1 cellular context compared by ENCODE assay signal in the genomic region with DNA sequence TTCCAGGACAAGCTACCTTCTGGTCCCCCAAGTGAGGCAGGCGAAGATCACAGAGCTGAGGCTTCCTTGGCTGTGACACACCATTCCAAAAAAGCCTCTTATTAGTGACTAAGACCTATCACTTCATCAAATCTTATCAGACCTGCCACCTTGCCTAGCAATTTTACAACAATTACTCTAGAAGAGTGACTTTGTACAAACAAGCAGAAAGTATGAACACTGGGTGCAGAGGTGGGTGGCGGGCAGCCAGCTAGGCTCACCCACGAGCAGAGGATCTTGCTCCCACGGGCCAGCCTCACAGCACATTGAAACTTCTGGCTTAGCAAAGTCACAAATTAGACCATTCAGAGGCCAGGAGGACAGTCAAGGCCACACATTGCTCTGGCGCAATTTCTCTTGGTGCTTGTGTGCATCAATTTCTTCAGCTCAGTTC.
A peak's percentile ranks its signal among the peaks of the same experiment; 100 is the strongest.
TF ChIP-seq lines count a peak whose summit lies in the region.

No MANE protein-coding gene starts in this region.

TF ChIP-seq in K562, 482 proteins besides CTCF, POLR2A, EP300 and RAD21 (continued from another document and continues in another):
- TF ChIP-seq TFAM (CRISPR knock-in tag; conservative IDR thresholded peaks at IDR 0.05) (no peak), CBFA2T2 (conservative IDR thresholded peaks at IDR 0.05) (peak; percentile 52), CREM (IDR thresholded peaks at IDR 0.05; ENCODE audit: low read depth) (peak; percentile 59), ATF1 (CRISPR knock-in tag; IDR thresholded peaks at IDR 0.05) (no peak), ATF1 (tag; IDR thresholded peaks at IDR 0.05) (0 out of 2 replicates have a peak, but pooled peaks have one; percentile 35), CTBP1 (IDR thresholded peaks at IDR 0.05; ENCODE audit: borderline replicate concordance) (peak; percentile 57; the same call in 1 of the 2 replicates), HNRNPUL1 (IDR thresholded peaks at IDR 0.05; ENCODE audit: low read length) (no peak), CHCHD3 (CRISPR knock-in tag; IDR thresholded peaks at IDR 0.05) (no peak), MTA1 (IDR thresholded peaks at IDR 0.05; ENCODE audit: borderline replicate concordance) (peak; percentile 70), RBM17 (IDR thresholded peaks at IDR 0.05; ENCODE audit: borderline replicate concordance, low read depth, low read length) (no peak), POLR2AphosphoS5 (IDR thresholded peaks at IDR 0.05; ENCODE audit: control insufficient read depth, insufficient read depth, low read depth, low read length) (no peak), ZNF3 (CRISPR knock-in tag; IDR thresholded peaks at IDR 0.05) (no peak), COPS2 (conservative IDR thresholded peaks at IDR 0.05) (no peak), DPF2 (IDR thresholded peaks at IDR 0.05) (peak; percentile 70), STAG1 (CRISPR knock-in tag; IDR thresholded peaks at IDR 0.05; ENCODE audit: borderline replicate concordance) (no peak), DDX20 (tag; IDR thresholded peaks at IDR 0.05; ENCODE audit: low read depth) (no peak), FOXM1 (IDR thresholded peaks at IDR 0.05; ENCODE audit: low read depth) (peak; percentile 24; the same call in 1 of the 2 replicates), FOXM1 (CRISPR knock-in tag; IDR thresholded peaks at IDR 0.05; ENCODE audit: low read depth) (no peak), EHMT2 (IDR thresholded peaks at IDR 0.05) (peak; percentile 42; the same call in 1 of the 2 replicates), XRCC5 (IDR thresholded peaks at IDR 0.05; ENCODE audit: low read depth, low read length) (no peak), FOS (IDR thresholded peaks at IDR 0.05; ENCODE audit: extremely low read depth, insufficient read length) (no peak), HNRNPH1 (optimal IDR thresholded peaks at IDR 0.05; ENCODE audit: low read depth, low read length) (no peak), ZNF644 (tag; IDR thresholded peaks at IDR 0.05; ENCODE audit: low read depth) (peak; percentile 81; the same call in 1 of the 2 replicates), ZBTB8A (IDR thresholded peaks at IDR 0.05; ENCODE audit: partially characterized antibody) (no peak), ARNT (IDR thresholded peaks at IDR 0.05) (no peak), CHD2 (IDR thresholded peaks at IDR 0.05; ENCODE audit: low read depth, low read length) (no peak), PRMT5 (CRISPR knock-in tag; IDR thresholded peaks at IDR 0.05) (no peak), DNMT1 (IDR thresholded peaks at IDR 0.05) (no peak)
- TF ChIP-seq, protein P1, sequence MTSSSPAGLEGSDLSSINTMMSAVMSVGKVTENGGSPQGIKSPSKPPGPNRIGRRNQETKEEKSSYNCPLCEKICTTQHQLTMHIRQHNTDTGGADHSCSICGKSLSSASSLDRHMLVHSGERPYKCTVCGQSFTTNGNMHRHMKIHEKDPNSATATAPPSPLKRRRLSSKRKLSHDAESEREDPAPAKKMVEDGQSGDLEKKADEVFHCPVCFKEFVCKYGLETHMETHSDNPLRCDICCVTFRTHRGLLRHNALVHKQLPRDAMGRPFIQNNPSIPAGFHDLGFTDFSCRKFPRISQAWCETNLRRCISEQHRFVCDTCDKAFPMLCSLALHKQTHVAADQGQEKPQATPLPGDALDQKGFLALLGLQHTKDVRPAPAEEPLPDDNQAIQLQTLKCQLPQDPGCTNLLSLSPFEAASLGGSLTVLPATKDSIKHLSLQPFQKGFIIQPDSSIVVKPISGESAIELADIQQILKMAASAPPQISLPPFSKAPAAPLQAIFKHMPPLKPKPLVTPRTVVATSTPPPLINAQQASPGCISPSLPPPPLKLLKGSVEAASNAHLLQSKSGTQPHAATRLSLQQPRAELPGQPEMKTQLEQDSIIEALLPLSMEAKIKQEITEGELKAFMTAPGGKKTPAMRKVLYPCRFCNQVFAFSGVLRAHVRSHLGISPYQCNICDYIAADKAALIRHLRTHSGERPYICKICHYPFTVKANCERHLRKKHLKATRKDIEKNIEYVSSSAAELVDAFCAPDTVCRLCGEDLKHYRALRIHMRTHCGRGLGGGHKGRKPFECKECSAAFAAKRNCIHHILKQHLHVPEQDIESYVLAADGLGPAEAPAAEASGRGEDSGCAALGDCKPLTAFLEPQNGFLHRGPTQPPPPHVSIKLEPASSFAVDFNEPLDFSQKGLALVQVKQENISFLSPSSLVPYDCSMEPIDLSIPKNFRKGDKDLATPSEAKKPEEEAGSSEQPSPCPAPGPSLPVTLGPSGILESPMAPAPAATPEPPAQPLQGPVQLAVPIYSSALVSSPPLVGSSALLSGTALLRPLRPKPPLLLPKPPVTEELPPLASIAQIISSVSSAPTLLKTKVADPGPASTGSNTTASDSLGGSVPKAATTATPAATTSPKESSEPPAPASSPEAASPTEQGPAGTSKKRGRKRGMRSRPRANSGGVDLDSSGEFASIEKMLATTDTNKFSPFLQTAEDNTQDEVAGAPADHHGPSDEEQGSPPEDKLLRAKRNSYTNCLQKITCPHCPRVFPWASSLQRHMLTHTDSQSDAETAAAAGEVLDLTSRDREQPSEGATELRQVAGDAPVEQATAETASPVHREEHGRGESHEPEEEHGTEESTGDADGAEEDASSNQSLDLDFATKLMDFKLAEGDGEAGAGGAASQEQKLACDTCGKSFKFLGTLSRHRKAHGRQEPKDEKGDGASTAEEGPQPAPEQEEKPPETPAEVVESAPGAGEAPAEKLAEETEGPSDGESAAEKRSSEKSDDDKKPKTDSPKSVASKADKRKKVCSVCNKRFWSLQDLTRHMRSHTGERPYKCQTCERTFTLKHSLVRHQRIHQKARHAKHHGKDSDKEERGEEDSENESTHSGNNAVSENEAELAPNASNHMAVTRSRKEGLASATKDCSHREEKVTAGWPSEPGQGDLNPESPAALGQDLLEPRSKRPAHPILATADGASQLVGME (CRISPR knock-in tag; IDR thresholded peaks at IDR 0.05) = no peak
- TF ChIP-seq, protein P2, sequence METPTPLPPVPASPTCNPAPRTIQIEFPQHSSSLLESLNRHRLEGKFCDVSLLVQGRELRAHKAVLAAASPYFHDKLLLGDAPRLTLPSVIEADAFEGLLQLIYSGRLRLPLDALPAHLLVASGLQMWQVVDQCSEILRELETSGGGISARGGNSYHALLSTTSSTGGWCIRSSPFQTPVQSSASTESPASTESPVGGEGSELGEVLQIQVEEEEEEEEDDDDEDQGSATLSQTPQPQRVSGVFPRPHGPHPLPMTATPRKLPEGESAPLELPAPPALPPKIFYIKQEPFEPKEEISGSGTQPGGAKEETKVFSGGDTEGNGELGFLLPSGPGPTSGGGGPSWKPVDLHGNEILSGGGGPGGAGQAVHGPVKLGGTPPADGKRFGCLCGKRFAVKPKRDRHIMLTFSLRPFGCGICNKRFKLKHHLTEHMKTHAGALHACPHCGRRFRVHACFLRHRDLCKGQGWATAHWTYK (CRISPR knock-in tag; IDR thresholded peaks at IDR 0.05) = 0 out of 2 replicates have a peak, but pooled peaks have one; percentile 24
- TF ChIP-seq, protein P3, sequence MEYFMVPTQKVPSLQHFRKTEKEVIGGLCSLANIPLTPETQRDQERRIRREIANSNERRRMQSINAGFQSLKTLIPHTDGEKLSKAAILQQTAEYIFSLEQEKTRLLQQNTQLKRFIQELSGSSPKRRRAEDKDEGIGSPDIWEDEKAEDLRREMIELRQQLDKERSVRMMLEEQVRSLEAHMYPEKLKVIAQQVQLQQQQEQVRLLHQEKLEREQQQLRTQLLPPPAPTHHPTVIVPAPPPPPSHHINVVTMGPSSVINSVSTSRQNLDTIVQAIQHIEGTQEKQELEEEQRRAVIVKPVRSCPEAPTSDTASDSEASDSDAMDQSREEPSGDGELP (CRISPR knock-in tag; IDR thresholded peaks at IDR 0.05; ENCODE audit: borderline replicate concordance) = no peak; the same call in 1 of the 2 replicates
- TF ChIP-seq, protein P4, sequence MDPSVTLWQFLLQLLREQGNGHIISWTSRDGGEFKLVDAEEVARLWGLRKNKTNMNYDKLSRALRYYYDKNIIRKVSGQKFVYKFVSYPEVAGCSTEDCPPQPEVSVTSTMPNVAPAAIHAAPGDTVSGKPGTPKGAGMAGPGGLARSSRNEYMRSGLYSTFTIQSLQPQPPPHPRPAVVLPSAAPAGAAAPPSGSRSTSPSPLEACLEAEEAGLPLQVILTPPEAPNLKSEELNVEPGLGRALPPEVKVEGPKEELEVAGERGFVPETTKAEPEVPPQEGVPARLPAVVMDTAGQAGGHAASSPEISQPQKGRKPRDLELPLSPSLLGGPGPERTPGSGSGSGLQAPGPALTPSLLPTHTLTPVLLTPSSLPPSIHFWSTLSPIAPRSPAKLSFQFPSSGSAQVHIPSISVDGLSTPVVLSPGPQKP (CRISPR knock-in tag; IDR thresholded peaks at IDR 0.05) = no peak
- TF ChIP-seq, protein P5, sequence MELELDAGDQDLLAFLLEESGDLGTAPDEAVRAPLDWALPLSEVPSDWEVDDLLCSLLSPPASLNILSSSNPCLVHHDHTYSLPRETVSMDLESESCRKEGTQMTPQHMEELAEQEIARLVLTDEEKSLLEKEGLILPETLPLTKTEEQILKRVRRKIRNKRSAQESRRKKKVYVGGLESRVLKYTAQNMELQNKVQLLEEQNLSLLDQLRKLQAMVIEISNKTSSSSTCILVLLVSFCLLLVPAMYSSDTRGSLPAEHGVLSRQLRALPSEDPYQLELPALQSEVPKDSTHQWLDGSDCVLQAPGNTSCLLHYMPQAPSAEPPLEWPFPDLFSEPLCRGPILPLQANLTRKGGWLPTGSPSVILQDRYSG (tag; conservative IDR thresholded peaks at IDR 0.05; ENCODE audit: low read depth) = 0 out of 2 replicates have a peak, but pooled peaks have one; percentile 59
- TF ChIP-seq, protein P6, sequence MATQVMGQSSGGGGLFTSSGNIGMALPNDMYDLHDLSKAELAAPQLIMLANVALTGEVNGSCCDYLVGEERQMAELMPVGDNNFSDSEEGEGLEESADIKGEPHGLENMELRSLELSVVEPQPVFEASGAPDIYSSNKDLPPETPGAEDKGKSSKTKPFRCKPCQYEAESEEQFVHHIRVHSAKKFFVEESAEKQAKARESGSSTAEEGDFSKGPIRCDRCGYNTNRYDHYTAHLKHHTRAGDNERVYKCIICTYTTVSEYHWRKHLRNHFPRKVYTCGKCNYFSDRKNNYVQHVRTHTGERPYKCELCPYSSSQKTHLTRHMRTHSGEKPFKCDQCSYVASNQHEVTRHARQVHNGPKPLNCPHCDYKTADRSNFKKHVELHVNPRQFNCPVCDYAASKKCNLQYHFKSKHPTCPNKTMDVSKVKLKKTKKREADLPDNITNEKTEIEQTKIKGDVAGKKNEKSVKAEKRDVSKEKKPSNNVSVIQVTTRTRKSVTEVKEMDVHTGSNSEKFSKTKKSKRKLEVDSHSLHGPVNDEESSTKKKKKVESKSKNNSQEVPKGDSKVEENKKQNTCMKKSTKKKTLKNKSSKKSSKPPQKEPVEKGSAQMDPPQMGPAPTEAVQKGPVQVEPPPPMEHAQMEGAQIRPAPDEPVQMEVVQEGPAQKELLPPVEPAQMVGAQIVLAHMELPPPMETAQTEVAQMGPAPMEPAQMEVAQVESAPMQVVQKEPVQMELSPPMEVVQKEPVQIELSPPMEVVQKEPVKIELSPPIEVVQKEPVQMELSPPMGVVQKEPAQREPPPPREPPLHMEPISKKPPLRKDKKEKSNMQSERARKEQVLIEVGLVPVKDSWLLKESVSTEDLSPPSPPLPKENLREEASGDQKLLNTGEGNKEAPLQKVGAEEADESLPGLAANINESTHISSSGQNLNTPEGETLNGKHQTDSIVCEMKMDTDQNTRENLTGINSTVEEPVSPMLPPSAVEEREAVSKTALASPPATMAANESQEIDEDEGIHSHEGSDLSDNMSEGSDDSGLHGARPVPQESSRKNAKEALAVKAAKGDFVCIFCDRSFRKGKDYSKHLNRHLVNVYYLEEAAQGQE (CRISPR knock-in tag; IDR thresholded peaks at IDR 0.05; ENCODE audit: low read depth) = no peak
- TF ChIP-seq, protein P7, sequence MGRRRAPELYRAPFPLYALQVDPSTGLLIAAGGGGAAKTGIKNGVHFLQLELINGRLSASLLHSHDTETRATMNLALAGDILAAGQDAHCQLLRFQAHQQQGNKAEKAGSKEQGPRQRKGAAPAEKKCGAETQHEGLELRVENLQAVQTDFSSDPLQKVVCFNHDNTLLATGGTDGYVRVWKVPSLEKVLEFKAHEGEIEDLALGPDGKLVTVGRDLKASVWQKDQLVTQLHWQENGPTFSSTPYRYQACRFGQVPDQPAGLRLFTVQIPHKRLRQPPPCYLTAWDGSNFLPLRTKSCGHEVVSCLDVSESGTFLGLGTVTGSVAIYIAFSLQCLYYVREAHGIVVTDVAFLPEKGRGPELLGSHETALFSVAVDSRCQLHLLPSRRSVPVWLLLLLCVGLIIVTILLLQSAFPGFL (CRISPR knock-in tag; IDR thresholded peaks at IDR 0.05) = no peak
- TF ChIP-seq, protein P8, sequence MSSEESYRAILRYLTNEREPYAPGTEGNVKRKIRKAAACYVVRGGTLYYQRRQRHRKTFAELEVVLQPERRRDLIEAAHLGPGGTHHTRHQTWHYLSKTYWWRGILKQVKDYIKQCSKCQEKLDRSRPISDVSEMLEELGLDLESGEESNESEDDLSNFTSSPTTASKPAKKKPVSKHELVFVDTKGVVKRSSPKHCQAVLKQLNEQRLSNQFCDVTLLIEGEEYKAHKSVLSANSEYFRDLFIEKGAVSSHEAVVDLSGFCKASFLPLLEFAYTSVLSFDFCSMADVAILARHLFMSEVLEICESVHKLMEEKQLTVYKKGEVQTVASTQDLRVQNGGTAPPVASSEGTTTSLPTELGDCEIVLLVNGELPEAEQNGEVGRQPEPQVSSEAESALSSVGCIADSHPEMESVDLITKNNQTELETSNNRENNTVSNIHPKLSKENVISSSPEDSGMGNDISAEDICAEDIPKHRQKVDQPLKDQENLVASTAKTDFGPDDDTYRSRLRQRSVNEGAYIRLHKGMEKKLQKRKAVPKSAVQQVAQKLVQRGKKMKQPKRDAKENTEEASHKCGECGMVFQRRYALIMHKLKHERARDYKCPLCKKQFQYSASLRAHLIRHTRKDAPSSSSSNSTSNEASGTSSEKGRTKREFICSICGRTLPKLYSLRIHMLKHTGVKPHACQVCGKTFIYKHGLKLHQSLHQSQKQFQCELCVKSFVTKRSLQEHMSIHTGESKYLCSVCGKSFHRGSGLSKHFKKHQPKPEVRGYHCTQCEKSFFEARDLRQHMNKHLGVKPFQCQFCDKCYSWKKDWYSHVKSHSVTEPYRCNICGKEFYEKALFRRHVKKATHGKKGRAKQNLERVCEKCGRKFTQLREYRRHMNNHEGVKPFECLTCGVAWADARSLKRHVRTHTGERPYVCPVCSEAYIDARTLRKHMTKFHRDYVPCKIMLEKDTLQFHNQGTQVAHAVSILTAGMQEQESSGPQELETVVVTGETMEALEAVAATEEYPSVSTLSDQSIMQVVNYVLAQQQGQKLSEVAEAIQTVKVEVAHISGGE (CRISPR knock-in tag; IDR thresholded peaks at IDR 0.05) = 0 out of 6 replicates have a peak, but pooled peaks of 1 of the 3 experiments have one; percentile 40
- TF ChIP-seq, protein P9, sequence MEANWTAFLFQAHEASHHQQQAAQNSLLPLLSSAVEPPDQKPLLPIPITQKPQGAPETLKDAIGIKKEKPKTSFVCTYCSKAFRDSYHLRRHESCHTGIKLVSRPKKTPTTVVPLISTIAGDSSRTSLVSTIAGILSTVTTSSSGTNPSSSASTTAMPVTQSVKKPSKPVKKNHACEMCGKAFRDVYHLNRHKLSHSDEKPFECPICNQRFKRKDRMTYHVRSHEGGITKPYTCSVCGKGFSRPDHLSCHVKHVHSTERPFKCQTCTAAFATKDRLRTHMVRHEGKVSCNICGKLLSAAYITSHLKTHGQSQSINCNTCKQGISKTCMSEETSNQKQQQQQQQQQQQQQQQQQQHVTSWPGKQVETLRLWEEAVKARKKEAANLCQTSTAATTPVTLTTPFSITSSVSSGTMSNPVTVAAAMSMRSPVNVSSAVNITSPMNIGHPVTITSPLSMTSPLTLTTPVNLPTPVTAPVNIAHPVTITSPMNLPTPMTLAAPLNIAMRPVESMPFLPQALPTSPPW (CRISPR knock-in tag; IDR thresholded peaks at IDR 0.05) = peak; percentile 29; the same call in 1 of the 2 replicates
